Comparison of ENCODE assay signal across 31 cellular contexts in genomic region chr13:78712866-78713265, GRCh38.
"Had no signal": no experiment of that assay in that cellular context is flagged by ENCODE, and none has a peak within 500 bp of the region (broad histone marks: within the 10 kb centered on the region; RNA-seq: fewer than 3 reads in every experiment).

No MANE protein-coding gene starts in this region.

- ATAC-seq: gastrocnemius medialis; right lobe of liver; stimulated activated naive CD8-positive, alpha-beta T cell treated with anti-CD3 and anti-CD28 coated beads, Interleukin-15, Interleukin-2, amounts not matched to agents 100 U/mL and 50 U/mL, for 24 hours had no signal

- H3K4me1 ChIP-seq: adrenal gland, ascending aorta, gastrocnemius medialis, right lobe of liver, testis, transverse colon had no signal

- H3K4me1 Mint-ChIP-seq: naive B cell, nephron progenitor cell had no signal

- H3K4me3 ChIP-seq: adrenal gland, ascending aorta, coronary artery, dorsolateral prefrontal cortex, gastrocnemius medialis, hepatocyte, ovary, right lobe of liver, testis, transverse colon had no signal

- DNase-seq: activated CD4-positive, alpha-beta T cell treated with anti-CD3 and anti-CD28 coated beads for 48 hours; activated CD4-positive, alpha-beta T cell treated with anti-CD3 and anti-CD28 coated beads, Interleukin-2, amount 50 U/mL, for 48 hours; activated CD8-positive, alpha-beta memory T cell treated with anti-CD3 and anti-CD28 coated beads for 24 hours; activated effector memory CD4-positive, alpha-beta T cell treated with anti-CD3 and anti-CD28 coated beads, Interleukin-2, amount 50 U/mL, for 16 hours; activated naive CD4-positive, alpha-beta T cell treated with anti-CD3 and anti-CD28 coated beads for 36 hours; activated naive CD8-positive, alpha-beta T cell treated with anti-CD3 and anti-CD28 coated beads for 36 hours; adrenal gland; brain microvascular endothelial cell; dorsolateral prefrontal cortex; effector memory CD4-positive, alpha-beta T cell; erythroblast; gastrocnemius medialis; islet precursor cell; mammary epithelial cell; naive B cell; nephron progenitor cell; ovary; right lobe of liver; stimulated activated CD4-positive, alpha-beta T cell treated with anti-CD3 and anti-CD28 coated beads, Interleukin-12 subunit alpha, Interleukin-12 subunit beta, amount 100 ng/mL, for 4 hours; stimulated activated CD4-positive, alpha-beta T cell treated with anti-CD3 and anti-CD28 coated beads, Interleukin-4, amount 100 ng/mL, for 1 hour; stimulated activated naive CD8-positive, alpha-beta T cell treated with anti-CD3 and anti-CD28 coated beads, Interleukin-15, Interleukin-2, amounts not matched to agents 100 U/mL and 50 U/mL, for 24 hours; T-helper 9 cell; testis; transverse colon had no signal

- H3K27ac Mint-ChIP-seq: activated naive CD4-positive, alpha-beta T cell treated with anti-CD3 and anti-CD28 coated beads for 36 hours; activated naive CD8-positive, alpha-beta T cell treated with anti-CD3 and anti-CD28 coated beads for 36 hours; activated T-helper 1 cell treated with anti-CD3 and anti-CD28 coated beads, Interleukin-12 subunit alpha, Interleukin-12 subunit beta, Interleukin-2, Interleukin-4 antibody, amounts not matched to agents 30 ng/mL and 10 ng/mL and 1 ng/mL, durations not matched to agents 14 hours and 24 hours and 36 hours; mesothelial cell of epicardium; naive B cell; nephron progenitor cell; progenitor cell of endocrine pancreas had no signal

- H3K36me3 Mint-ChIP-seq: activated naive CD8-positive, alpha-beta T cell treated with anti-CD3 and anti-CD28 coated beads for 36 hours; mesothelial cell of epicardium; naive B cell had no signal

- H2AFZ ChIP-seq: hepatocyte had no signal

- H3K4me2 ChIP-seq: hepatocyte had no signal

- H3K27me3 ChIP-seq: adrenal gland, ascending aorta, brain microvascular endothelial cell, gastrocnemius medialis, hepatocyte, ovary, right lobe of liver, testis, transverse colon had no signal

- H3K27me3 Mint-ChIP-seq: progenitor cell of endocrine pancreas had no signal

- H3K27ac ChIP-seq: adrenal gland, ascending aorta, brain microvascular endothelial cell, coronary artery, dorsolateral prefrontal cortex, gastrocnemius medialis, hepatocyte, ovary, right lobe of liver, testis, transverse colon, VCaP had no signal

- H3K79me2 ChIP-seq: hepatocyte had no signal

- H3K4me3 Mint-ChIP-seq: activated naive CD4-positive, alpha-beta T cell treated with anti-CD3 and anti-CD28 coated beads for 36 hours; activated naive CD8-positive, alpha-beta T cell treated with anti-CD3 and anti-CD28 coated beads for 36 hours; activated T-helper 1 cell treated with anti-CD3 and anti-CD28 coated beads, Interleukin-12 subunit alpha, Interleukin-12 subunit beta, Interleukin-2, Interleukin-4 antibody, amounts not matched to agents 30 ng/mL and 10 ng/mL and 1 ng/mL, durations not matched to agents 14 hours and 24 hours and 36 hours; mesothelial cell of epicardium; naive B cell; nephron progenitor cell had no signal

- H3K36me3 ChIP-seq: adrenal gland, ascending aorta, brain microvascular endothelial cell, gastrocnemius medialis, ovary, right lobe of liver, transverse colon had no signal

- H3K9me3 Mint-ChIP-seq: activated naive CD4-positive, alpha-beta T cell treated with anti-CD3 and anti-CD28 coated beads for 36 hours; activated naive CD8-positive, alpha-beta T cell treated with anti-CD3 and anti-CD28 coated beads for 36 hours; activated T-helper 1 cell treated with anti-CD3 and anti-CD28 coated beads, Interleukin-12 subunit alpha, Interleukin-12 subunit beta, Interleukin-2, Interleukin-4 antibody, amounts not matched to agents 30 ng/mL and 10 ng/mL and 1 ng/mL, durations not matched to agents 14 hours and 24 hours and 36 hours; mesothelial cell of epicardium; naive B cell; nephron progenitor cell had no signal
